Comparison of ENCODE assay signal across 18 cellular contexts in genomic region chr10:35442592-35442991, GRCh38.
DNase-seq lines count a peak whose midpoint lies in the region; ATAC-seq lines count a peak whose summit lies in the region.
"Had no signal": no experiment of that assay in that cellular context is flagged by ENCODE, and none has a peak within 500 bp of the region (broad histone marks: within the 10 kb centered on the region; RNA-seq: fewer than 3 reads in every experiment).

No MANE protein-coding gene starts in this region.

- H3K27ac Mint-ChIP-seq in activated naive CD4-positive, alpha-beta T cell treated with anti-CD3 and anti-CD28 coated beads, Interleukin-2, amount 10 ng/mL, durations not matched to agents 7 days and 5 days = peak overlapping the region; percentile 50
- H3K27ac Mint-ChIP-seq in T-cell = peak overlapping the region; percentile 60 to 66
- peak overlapping the region; percentile 84 for H3K27ac Mint-ChIP-seq in activated naive CD8-positive, alpha-beta T cell
- H3K27ac Mint-ChIP-seq in stimulated activated naive CD8-positive, alpha-beta T cell treated with anti-CD3 and anti-CD28 coated beads, Interleukin-15, Interleukin-2, amounts not matched to agents 100 ng/mL and 50 ng/mL, for 24 hours = peak overlapping the region; percentile 85
- H3K27ac Mint-ChIP-seq: nephron, WTC11 had no signal

- peaks cover 56% of the 10 kb centered on the region for H3K9me3 Mint-ChIP-seq in activated naive CD4-positive, alpha-beta T cell treated with anti-CD3 and anti-CD28 coated beads, Interleukin-2, amount 10 ng/mL, durations not matched to agents 7 days and 5 days
- H3K9me3 Mint-ChIP-seq in T-cell = peaks cover 36 to 65% (median 45%) of the 10 kb centered on the region in 3 donors
- peaks cover 45% of the 10 kb centered on the region for H3K9me3 Mint-ChIP-seq in activated naive CD8-positive, alpha-beta T cell (ENCODE audit: low read depth)
- peaks cover 47% of the 10 kb centered on the region for H3K9me3 Mint-ChIP-seq in stimulated activated naive CD8-positive, alpha-beta T cell treated with anti-CD3 and anti-CD28 coated beads, Interleukin-15, Interleukin-2, amounts not matched to agents 100 ng/mL and 50 ng/mL, for 24 hours

- H3K36me3 Mint-ChIP-seq in activated naive CD4-positive, alpha-beta T cell treated with anti-CD3 and anti-CD28 coated beads, Interleukin-2, amount 10 ng/mL, durations not matched to agents 7 days and 5 days = peaks cover 57% of the 10 kb centered on the region
- H3K36me3 Mint-ChIP-seq in T-cell = peaks cover 42% of the 10 kb centered on the region
- H3K36me3 Mint-ChIP-seq in activated naive CD8-positive, alpha-beta T cell = peaks cover 42% of the 10 kb centered on the region
- H3K36me3 Mint-ChIP-seq in stimulated activated naive CD8-positive, alpha-beta T cell treated with anti-CD3 and anti-CD28 coated beads, Interleukin-15, Interleukin-2, amounts not matched to agents 100 ng/mL and 50 ng/mL, for 24 hours (ENCODE audit: low read depth) = peaks cover 60% of the 10 kb centered on the region

- ATAC-seq in T-cell (replicated peaks in 1 of 4) = no peak
- ATAC-seq in GM18502 (IDR thresholded peaks at IDR 0.05; ENCODE audit: poor library complexity, unreplicated experiment) = no peak
- ATAC-seq: pancreas, SK-N-SH treated with all-trans-retinoic acid at 6 μM for 48 hours, WTC11 had no signal

- no peak overlapping the region for H3K4me3 Mint-ChIP-seq in activated naive CD4-positive, alpha-beta T cell treated with anti-CD3 and anti-CD28 coated beads, Interleukin-2, amount 10 ng/mL, durations not matched to agents 7 days and 5 days
- no peak overlapping the region for H3K4me3 Mint-ChIP-seq in T-cell
- no peak overlapping the region for H3K4me3 Mint-ChIP-seq in activated naive CD8-positive, alpha-beta T cell
- no peak overlapping the region for H3K4me3 Mint-ChIP-seq in stimulated activated naive CD8-positive, alpha-beta T cell treated with anti-CD3 and anti-CD28 coated beads, Interleukin-15, Interleukin-2, amounts not matched to agents 100 ng/mL and 50 ng/mL, for 24 hours
- H3K4me3 Mint-ChIP-seq: brain, H9, nephron, WTC11 had no signal

- CTCF ChIA-PET in activated naive CD4-positive, alpha-beta T cell treated with anti-CD3 and anti-CD28 coated beads, Interleukin-2, amount 10 ng/mL, durations not matched to agents 7 days and 5 days (lab: Charles Lee) = interaction anchor here (0.5 kb wide), 1 partner anchor 238 kb away, joined by 3 read pairs; no protein-coding TSS in a partner anchor
- CTCF ChIA-PET in T-cell (lab: Charles Lee) = no interaction called here

- no peak for DNase-seq in activated naive CD4-positive, alpha-beta T cell treated with anti-CD3 and anti-CD28 coated beads, Interleukin-2, amount 10 ng/mL, durations not matched to agents 7 days and 5 days
- no peak for DNase-seq in activated naive CD4-positive, alpha-beta T cell treated with anti-CD3 and anti-CD28 coated beads, Interleukin-2, amount 50 U/mL, for 16 hours
- DNase-seq in T-cell (no peak), islet precursor cell (no peak)
- DNase-seq: H9, KBM-7, MM.1S, NCI-H2171, NCI-H526 treated with DMSO at 0.1 percent for 48 hours, pancreas, T1000 had no signal

- H3K27me3 Mint-ChIP-seq in activated naive CD4-positive, alpha-beta T cell treated with anti-CD3 and anti-CD28 coated beads, Interleukin-2, amount 10 ng/mL, durations not matched to agents 7 days and 5 days = no peaks in the 10 kb centered on the region
- H3K27me3 Mint-ChIP-seq in T-cell = no peaks in the 10 kb centered on the region
- H3K27me3 Mint-ChIP-seq in activated naive CD8-positive, alpha-beta T cell = no peaks in the 10 kb centered on the region
- H3K27me3 Mint-ChIP-seq in stimulated activated naive CD8-positive, alpha-beta T cell treated with anti-CD3 and anti-CD28 coated beads, Interleukin-15, Interleukin-2, amounts not matched to agents 100 ng/mL and 50 ng/mL, for 24 hours = no peaks in the 10 kb centered on the region
- H3K27me3 Mint-ChIP-seq: brain had no signal

- POLR2A ChIA-PET in T-cell (lab: Charles Lee) = no interaction called here

- H3K4me1 Mint-ChIP-seq in activated naive CD4-positive, alpha-beta T cell treated with anti-CD3 and anti-CD28 coated beads, Interleukin-2, amount 10 ng/mL, durations not matched to agents 7 days and 5 days = peaks cover 50% of the 10 kb centered on the region
- H3K4me1 Mint-ChIP-seq in T-cell = peaks cover 47 to 53% (median 53%) of the 10 kb centered on the region in 3 donors
- peaks cover 49% of the 10 kb centered on the region for H3K4me1 Mint-ChIP-seq in activated naive CD8-positive, alpha-beta T cell (ENCODE audit: low read depth)
- peaks cover 62% of the 10 kb centered on the region for H3K4me1 Mint-ChIP-seq in stimulated activated naive CD8-positive, alpha-beta T cell treated with anti-CD3 and anti-CD28 coated beads, Interleukin-15, Interleukin-2, amounts not matched to agents 100 ng/mL and 50 ng/mL, for 24 hours (ENCODE audit: low read depth)
